10 cellular contexts compared by ENCODE assay signal in the genomic region with DNA sequence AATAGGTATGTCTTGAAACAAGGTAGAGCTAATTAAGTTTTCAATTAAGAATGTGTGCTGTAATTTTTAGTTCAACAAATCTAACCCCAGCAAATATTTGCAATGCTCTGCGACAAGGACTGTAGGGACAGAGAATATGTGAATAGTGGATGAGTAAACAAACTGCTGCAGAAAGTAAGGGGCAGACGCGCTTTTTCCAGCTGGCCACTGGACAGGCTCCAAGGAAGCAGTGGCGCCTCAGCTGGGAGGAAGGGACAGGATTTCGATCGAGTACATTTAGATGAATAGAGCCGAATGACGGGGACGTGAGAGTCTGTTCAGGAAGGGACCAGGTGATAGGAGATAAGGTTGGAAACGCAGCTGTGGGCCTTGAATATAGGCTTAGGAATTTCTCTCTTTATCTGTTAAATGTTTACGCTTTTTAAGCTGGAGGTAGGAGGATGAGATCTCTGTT.
DNase-seq lines count a peak whose midpoint lies in the region; ATAC-seq and TF ChIP-seq lines count a peak whose summit lies in the region.
"Had no signal": no experiment of that assay in that cellular context is flagged by ENCODE, and none has a peak within 500 bp of the region (broad histone marks: within the 10 kb centered on the region; RNA-seq: fewer than 3 reads in every experiment).

No MANE protein-coding gene starts in this region.

- H3K36me3 Mint-ChIP-seq in activated T-helper 17 cell treated with anti-CD3 and anti-CD28 coated beads, Interleukin-2, amount 50 U/mL, for 72 hours (ENCODE audit: low read depth), result peaks cover 96% of the 10 kb centered on the region

- BruUV-seq in PC-3 (replicated peaks; lab: Mats Ljungman, UMichigan), result no TSS peak

- H3K27me3 ChIP-seq in HUES6 (ENCODE audit: control insufficient read depth, insufficient read depth, low read length) (no peaks in the 10 kb centered on the region), PC-3 (ENCODE audit: low read length) (no peaks in the 10 kb centered on the region)

- TF ChIP-seq CTCF in C4-2B (conservative IDR thresholded peaks at IDR 0.05), result no peak; the same call in 1 of the 2 replicates
- TF ChIP-seq CTCF in PC-3 (conservative IDR thresholded peaks at IDR 0.05; ENCODE audit: low read depth, low read length), result no peak

- intact Hi-C loops in PC-3 (cut with micrococcal nuclease), result no loop called here

- H3K27me3 Mint-ChIP-seq in activated T-helper 17 cell treated with anti-CD3 and anti-CD28 coated beads, Interleukin-2, amount 50 U/mL, for 72 hours, result no peaks in the 10 kb centered on the region

- POLR2A ChIA-PET in PC-3 (lab: Charles Lee; ENCODE audit: unreplicated experiment), result no interaction called here

- H3K9me2 ChIP-seq in PC-3 (replicated peaks; ENCODE audit: low read length), result no peaks in the 10 kb centered on the region
- H3K9me2 ChIP-seq: SK-N-SH had no signal

- H4K20me1 ChIP-seq in PC-3 (ENCODE audit: low read length), result no peaks in the 10 kb centered on the region

- H3K9ac ChIP-seq in HUES6 (ENCODE audit: low read length) (no peak overlapping the region), PC-3 (ENCODE audit: low read length) (no peak overlapping the region)
- H3K9ac ChIP-seq: SK-N-SH had no signal

- H3K4me1 ChIP-seq in HUES6 (ENCODE audit: control insufficient read depth, insufficient read depth, low read length) (peaks cover 12% of the 10 kb centered on the region), PC-3 (ENCODE audit: insufficient read depth, low read length) (no peaks in the 10 kb centered on the region)

- H3K79me2 ChIP-seq in PC-3 (ENCODE audit: low read length), result no peaks in the 10 kb centered on the region

- no peaks in the 10 kb centered on the region for H3K9me3 Mint-ChIP-seq in activated T-helper 17 cell treated with anti-CD3 and anti-CD28 coated beads, Interleukin-2, amount 50 U/mL, for 72 hours

- no peak overlapping the region for H2AFZ ChIP-seq in PC-3 (ENCODE audit: low read length)

- CTCF ChIA-PET in PC-3 (lab: Charles Lee), result no interaction called here

- peak; percentile 84 to 91 for DNase-seq in lung microvascular endothelial cell (ENCODE audit: low read depth in 2 of 2)
- no peak for DNase-seq in PC-3
- no peak for DNase-seq in RPMI8226
- DNase-seq: SK-N-SH had no signal

- peak overlapping the region; percentile 58 for H3K27ac ChIP-seq in C4-2B
- 0 out of 2 replicates have a peak overlapping the region, but pooled peaks have one; percentile 14 for H3K27ac ChIP-seq in HUES6 (ENCODE audit: low read depth, low read length)
- no peak overlapping the region for H3K27ac ChIP-seq in PC-3 (ENCODE audit: low read length)

- no peak overlapping the region for H3K4me3 ChIP-seq in HUES6 (ENCODE audit: low read depth, low read length)
- no peak overlapping the region for H3K4me3 ChIP-seq in PC-3 (ENCODE audit: low read length)
- H3K4me3 ChIP-seq: GM12878 had no signal

- no peaks in the 10 kb centered on the region for H3F3A ChIP-seq in PC-3 (ENCODE audit: low read length, unreplicated experiment)

- no peak for ATAC-seq in activated T-helper 17 cell treated with anti-CD3 and anti-CD28 coated beads, Interleukin-2, amount 50 U/mL, for 72 hours (replicated peaks)
- ATAC-seq in HG03460 (IDR thresholded peaks at IDR 0.05; ENCODE audit: unreplicated experiment) (no peak), PC-3 (no peak), GM18858 (IDR thresholded peaks at IDR 0.05; ENCODE audit: unreplicated experiment) (no peak)
- ATAC-seq: GM12878 had no signal

- H3K9me3 ChIP-seq in HUES6 (ENCODE audit: control insufficient read depth, insufficient read depth, low read depth, low read length), result no peaks in the 10 kb centered on the region
- no peaks in the 10 kb centered on the region for H3K9me3 ChIP-seq in PC-3 (ENCODE audit: low read length)
- H3K9me3 ChIP-seq: SK-N-SH had no signal

- peak overlapping the region; percentile 23 for H3K27ac Mint-ChIP-seq in activated T-helper 17 cell treated with anti-CD3 and anti-CD28 coated beads, Interleukin-2, amount 50 U/mL, for 72 hours

- no peak overlapping the region for H3K4me3 Mint-ChIP-seq in activated T-helper 17 cell treated with anti-CD3 and anti-CD28 coated beads, Interleukin-2, amount 50 U/mL, for 72 hours

- H3K36me3 ChIP-seq in HUES6 (ENCODE audit: control insufficient read depth, insufficient read depth, low read length), result peaks cover 29% of the 10 kb centered on the region
- peaks cover 47% of the 10 kb centered on the region for H3K36me3 ChIP-seq in PC-3 (ENCODE audit: low read depth, low read length)

- peaks cover 8% of the 10 kb centered on the region for H3K4me1 Mint-ChIP-seq in activated T-helper 17 cell treated with anti-CD3 and anti-CD28 coated beads, Interleukin-2, amount 50 U/mL, for 72 hours

- no peak overlapping the region for H3K4me2 ChIP-seq in PC-3 (ENCODE audit: low read length)
- H3K4me2 ChIP-seq: SK-N-SH had no signal

Comparison
In these comparisons a context has a peak if more than half of its experiments do, and no peak if none do; other contexts are left out.
1. DNase-seq: peak in lung microvascular endothelial cell (2 of 2); none in PC-3 (single experiment) and RPMI8226 (single experiment).